1 cellular context compared by ENCODE assay signal in the genomic region with DNA sequence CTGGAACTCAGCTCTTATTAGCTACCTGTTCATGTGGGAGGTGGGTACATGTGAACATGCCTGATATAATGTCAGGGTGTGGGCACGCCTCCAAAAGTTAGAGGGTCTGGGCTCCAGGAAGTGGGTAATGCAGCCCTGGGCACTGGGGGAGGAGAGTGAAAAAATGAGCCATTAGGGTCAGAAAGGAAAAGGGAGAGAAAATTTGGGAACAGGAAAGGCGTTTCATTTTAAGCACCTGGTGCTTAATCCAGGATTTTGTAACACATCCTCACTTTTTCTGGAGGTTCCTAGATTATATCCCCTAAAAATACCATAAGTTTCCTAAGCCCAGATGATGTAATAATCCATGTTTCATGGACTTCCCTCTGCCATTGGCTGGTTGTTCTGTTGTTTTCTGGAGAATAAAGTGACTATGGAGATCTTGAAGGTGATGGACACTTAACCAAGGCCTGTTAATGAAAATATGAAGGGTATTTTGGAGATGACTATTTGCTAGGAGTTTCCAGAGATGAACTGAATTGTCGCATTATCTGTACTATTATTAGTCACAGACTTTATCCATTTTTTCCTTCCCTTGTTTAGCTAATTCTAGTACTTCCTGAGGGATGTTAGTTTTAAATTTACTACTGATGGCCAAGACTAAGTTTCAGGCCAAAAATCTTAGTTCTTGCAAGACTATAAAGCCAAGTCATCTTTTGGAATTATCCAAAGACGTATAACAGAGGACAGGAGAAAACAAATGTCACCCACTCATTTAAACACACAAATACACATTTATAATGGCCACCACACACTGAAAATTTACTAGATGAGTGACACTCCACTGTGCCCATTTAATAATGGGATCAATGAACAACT.
TF ChIP-seq lines count a peak whose summit lies in the region.

No MANE protein-coding gene starts in this region.

TF ChIP-seq in K562, 482 proteins besides CTCF, POLR2A, EP300 and RAD21:
- TF ChIP-seq CTBP1 (IDR thresholded peaks at IDR 0.05; ENCODE audit: borderline replicate concordance) (0 out of 2 replicates have a peak, but pooled peaks have one; percentile 10), ZNF277 (CRISPR knock-in tag; IDR thresholded peaks at IDR 0.05; ENCODE audit: borderline replicate concordance) (no peak), CHD7 (IDR thresholded peaks at IDR 0.05; ENCODE audit: low read depth, low read length) (no peak), CEBPG (CRISPR knock-in tag; IDR thresholded peaks at IDR 0.05) (no peak), CEBPG (tag; conservative IDR thresholded peaks at IDR 0.05 in 1 of 2, IDR thresholded peaks at IDR 0.05 in 1 of 2) (peak; percentile 42 to 63), CEBPB (tag; IDR thresholded peaks at IDR 0.05) (0 out of 2 replicates have a peak, but pooled peaks have one; percentile 18), CBFB (CRISPR knock-in tag; IDR thresholded peaks at IDR 0.05) (no peak), PRDM10 (IDR thresholded peaks at IDR 0.05; ENCODE audit: partially characterized antibody) (peak; percentile 65)
- TF ChIP-seq, protein P1, sequence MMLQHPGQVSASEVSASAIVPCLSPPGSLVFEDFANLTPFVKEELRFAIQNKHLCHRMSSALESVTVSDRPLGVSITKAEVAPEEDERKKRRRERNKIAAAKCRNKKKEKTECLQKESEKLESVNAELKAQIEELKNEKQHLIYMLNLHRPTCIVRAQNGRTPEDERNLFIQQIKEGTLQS (IDR thresholded peaks at IDR 0.05) = peak; percentile 55; the same call in 1 of the 2 replicates
- TF ChIP-seq, protein P1 (CRISPR knock-in tag; conservative IDR thresholded peaks at IDR 0.05) = no peak
